Comparison of ENCODE assay signal across 8 cellular contexts in genomic region chr11:74311352-74311926, GRCh38.
A peak's percentile ranks its signal among the peaks of the same experiment; 100 is the strongest.
DNase-seq lines count a peak whose midpoint lies in the region; ATAC-seq and TF ChIP-seq lines count a peak whose summit lies in the region.

Gene P4HA3 (minus strand): TSS chr11:74311640. CDS start chr11:74311611, 29 bp downstream.

- peak; percentile 28 to 72 for DNase-seq in SHP77 (lab: John Stamatoyannopoulos, UW)
- DNase-seq in SHP77 treated with DMSO at 0.1 percent for 48 hours (lab: John Stamatoyannopoulos, UW): no peak
- peak; percentile 21 for DNase-seq in brain microvascular endothelial cell
- peak; percentile 95 for DNase-seq in iPS-NIHi7 (ENCODE audit: extremely low spot score)
- peak; percentile 34 to 55 (median 46) for DNase-seq in stimulated activated CD4-positive, alpha-beta T cell treated with anti-CD3 and anti-CD28 coated beads, Interleukin-12 subunit alpha, Interleukin-12 subunit beta, amount 100 ng/mL, for 48 hours (ENCODE audit: low read depth in 2 of 3, low spot score in 1 of 3)
- no peak for DNase-seq in NCI-H1436 treated with DMSO at 0.1 percent for 48 hours (lab: John Stamatoyannopoulos, UW)

- ATAC-seq in HG03442 (IDR thresholded peaks at IDR 0.05; ENCODE audit: unreplicated experiment): no peak

- no peaks in the 10 kb centered on the region for H3K36me3 ChIP-seq in brain microvascular endothelial cell (replicated peaks)

- H3K36me3 Mint-ChIP-seq in T-helper 1 cell treated with Interleukin-12 subunit alpha and Interleukin-12 subunit beta and Interleukin-4 antibody, amounts not matched to agents 30 μg/mL and 1 μg/mL, for 36 hours (ENCODE audit: low read depth): no peaks in the 10 kb centered on the region

- H3K27ac Mint-ChIP-seq in T-helper 1 cell treated with Interleukin-12 subunit alpha and Interleukin-12 subunit beta and Interleukin-4 antibody, amounts not matched to agents 30 μg/mL and 1 μg/mL, for 36 hours: no peak within 1 kb of the TSS

- no peaks in the 10 kb centered on the region for H3K27me3 ChIP-seq in brain microvascular endothelial cell (replicated peaks)

- in situ Hi-C loops in brain microvascular endothelial cell (cut with HindIII; ENCODE audit: low pct_ligation_motif_present, low sequenced_read_pairs): no loop called here

- H3K9me3 Mint-ChIP-seq in T-helper 1 cell treated with Interleukin-12 subunit alpha and Interleukin-12 subunit beta and Interleukin-4 antibody, amounts not matched to agents 30 μg/mL and 1 μg/mL, for 36 hours: no peaks in the 10 kb centered on the region

- H3K27ac ChIP-seq in brain microvascular endothelial cell: no peak within 1 kb of the TSS

- peaks cover 2% of the 10 kb centered on the region for H3K4me1 Mint-ChIP-seq in T-helper 1 cell treated with Interleukin-12 subunit alpha and Interleukin-12 subunit beta and Interleukin-4 antibody, amounts not matched to agents 30 μg/mL and 1 μg/mL, for 36 hours (ENCODE audit: low read depth)

- TF ChIP-seq CTCF in brain microvascular endothelial cell (IDR thresholded peaks at IDR 0.05; ENCODE audit: low read depth, low read length, missing control alignments): no peak

- H3K27me3 Mint-ChIP-seq in T-helper 1 cell treated with Interleukin-12 subunit alpha and Interleukin-12 subunit beta and Interleukin-4 antibody, amounts not matched to agents 30 μg/mL and 1 μg/mL, for 36 hours (ENCODE audit: low read depth): peaks cover 43% of the 10 kb centered on the region

- H3K4me3 Mint-ChIP-seq in T-helper 1 cell treated with Interleukin-12 subunit alpha and Interleukin-12 subunit beta and Interleukin-4 antibody, amounts not matched to agents 30 μg/mL and 1 μg/mL, for 36 hours: peak within 1 kb of the TSS; percentile 60

- H3K4me3 ChIP-seq in brain microvascular endothelial cell (ENCODE audit: low read depth, low read length): peak within 1 kb of the TSS; percentile 69

Comparison
In these comparisons a context has a peak if more than half of its experiments do, and no peak if none do; other contexts are left out.
1. DNase-seq: peak in SHP77 (2 of 2), brain microvascular endothelial cell (single experiment), iPS-NIHi7 (single experiment) and stimulated activated CD4-positive, alpha-beta T cell treated with anti-CD3 and anti-CD28 coated beads, Interleukin-12 subunit alpha, Interleukin-12 subunit beta, amount 100 ng/mL, for 48 hours (3 of 3); none in SHP77 treated with DMSO at 0.1 percent for 48 hours (single experiment) and NCI-H1436 treated with DMSO at 0.1 percent for 48 hours (single experiment).